In the genomic region with DNA sequence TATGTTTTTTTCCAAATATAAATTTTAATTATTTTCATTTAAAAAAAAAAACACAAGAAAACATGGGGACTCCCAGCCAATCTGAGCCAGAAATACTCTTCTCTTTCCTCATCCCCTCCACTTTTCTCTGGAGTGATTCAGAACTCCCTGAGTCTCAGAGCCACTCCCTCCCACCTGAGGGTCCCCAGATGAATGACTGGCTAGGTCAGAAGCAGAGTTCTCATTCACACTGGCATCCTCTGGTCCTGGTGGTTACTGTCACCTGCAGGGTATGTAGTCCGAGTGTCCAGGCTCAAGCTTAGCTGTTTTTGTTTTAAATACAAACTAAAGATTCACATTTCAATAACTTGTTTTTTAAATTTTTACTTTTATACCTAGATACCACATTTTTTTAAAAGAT, we compare ENCODE assay signal across 10 cellular contexts. TPM values are rescaled to one million over a fixed set of nuclear protein-coding genes. Genes with fewer than 3 reads are reported as not detected.
"Had no signal": no experiment of that assay in that cellular context is flagged by ENCODE, and none has a peak within 500 bp of the region (broad histone marks: within the 10 kb centered on the region; RNA-seq: fewer than 3 reads in every experiment).

No MANE protein-coding gene starts in this region.

- H3K4me3 ChIP-seq: GM23248, HAP-1 had no signal

- H2AFZ ChIP-seq: GM23248 had no signal

- H3K9me3 Mint-ChIP-seq: H9 had no signal

- ATAC-seq: HCT116 had no signal

- H3K27ac Mint-ChIP-seq: H9, HFFc6 had no signal

- H3K27ac ChIP-seq: GM23248 had no signal

- DNase-seq: GM23248, GOT3, H7, H9, HCEC 1CT, HFFc6 had no signal

- H3K36me3 ChIP-seq: HAP-1 had no signal

- H3K4me3 Mint-ChIP-seq: H9, HFFc6 had no signal

RNA-seq across cellular contexts. Expression of a gene that starts 6.3 kb away (rescaled TPM):
- total RNA-seq: GM23248, H1, H7, H9, HFFc6 had no signal
- polyA plus RNA-seq: GM23248, H1 had no signal

RNA-seq across cellular contexts. Expression of a gene that starts 48.9 kb away (rescaled TPM):
- total RNA-seq: GM23248, H1, H4, H7, H9, HFFc6 had no signal
- polyA plus RNA-seq: GM23248, H1 had no signal
